Comparison of ENCODE assay signal across 7 cellular contexts in genomic region chr22:41524809-41525449, GRCh38. TPM values are rescaled to one million over a fixed set of nuclear protein-coding genes. Genes with fewer than 3 reads are reported as not detected.
DNase-seq lines count a peak whose midpoint lies in the region; ATAC-seq and TF ChIP-seq lines count a peak whose summit lies in the region.

No MANE protein-coding gene starts in this region.

- DNase-seq in T-cell (peak; percentile 26 to 83 (median 71)), right lobe of liver (no peak), NCI-H2227 (lab: John Stamatoyannopoulos, UW; ENCODE audit: unreplicated experiment) (no peak), HAP-1 (ENCODE audit: low spot score in 2 of 2) (no peak)
- DNase-seq in activated naive CD4-positive, alpha-beta T cell (lab: John Stamatoyannopoulos, UW), result peak in 3 of 4 experiments; percentile 19 to 62 (median 52)
- DNase-seq in stimulated activated naive CD4-positive, alpha-beta T cell (lab: John Stamatoyannopoulos, UW), result peak; percentile 41 to 75 (median 72)

- no peaks in the 10 kb centered on the region for H3K9me3 Mint-ChIP-seq in T-cell

- TF ChIP-seq POLR2A in right lobe of liver (IDR thresholded peaks at IDR 0.05), result no peak

- intact Hi-C loops in right lobe of liver (cut with DNase I), result no loop called here

- peak overlapping the region; percentile 66 to 83 (median 73) for H3K27ac ChIP-seq in right lobe of liver

- ATAC-seq in T-cell (replicated peaks in 1 of 4), result peak; percentile 83 to 92 (median 85)
- ATAC-seq in right lobe of liver, result peak; percentile 2 to 11 (median 5)
- ATAC-seq in HG03175 (IDR thresholded peaks at IDR 0.05; ENCODE audit: unreplicated experiment), result no peak

- H3K9me3 ChIP-seq in right lobe of liver (no peaks in the 10 kb centered on the region), HAP-1 (no peaks in the 10 kb centered on the region)

- CTCF ChIA-PET in T-cell (lab: Charles Lee), result interaction anchor here in 1 of 2 donors (0.7 to 3.5 kb wide), 3 partner anchors 19 to 122 kb away, joined by 3 to 42 read pairs (median 3); partner anchors contain the start of genes PHF5A and POLR3H

- peaks cover 0 to 46% (median 21%) of the 10 kb centered on the region in 4 donors for H3K4me1 ChIP-seq in right lobe of liver
- H3K4me1 ChIP-seq in HAP-1, result no peaks in the 10 kb centered on the region

- peaks cover 0 to 47% (median 15%) of the 10 kb centered on the region in 4 donors for H3K36me3 ChIP-seq in right lobe of liver
- H3K36me3 ChIP-seq in HAP-1 (replicated peaks), result peaks cover 74% of the 10 kb centered on the region

- H3K4me3 Mint-ChIP-seq in T-cell, result peak overlapping the region in 1 of 3 donors; percentile 39

- peaks cover 16 to 22% (median 16%) of the 10 kb centered on the region in 3 donors for H3K4me1 Mint-ChIP-seq in T-cell

- in situ Hi-C loops in HAP-1 (cut with MboI; ENCODE audit: low sequenced_read_pairs), result no loop called here

- TF ChIP-seq CTCF in right lobe of liver (IDR thresholded peaks at IDR 0.05), result no peak

- no CpG with 5 or more reads among the region's 17 CpGs for WGBS in right lobe of liver (ENCODE audit: insufficient coverage, low coverage, low lambda C conversion rate, missing lambda C conversion rate)

- peaks cover 19% of the 10 kb centered on the region for H3K36me3 Mint-ChIP-seq in T-cell

- peak overlapping the region; percentile 61 to 73 for H3K27ac Mint-ChIP-seq in T-cell

- H3K27me3 ChIP-seq in right lobe of liver, result no peaks in the 10 kb centered on the region
- H3K27me3 ChIP-seq in HAP-1 (ENCODE audit: low read depth), result no peaks in the 10 kb centered on the region

- no peaks in the 10 kb centered on the region for H3K27me3 Mint-ChIP-seq in T-cell

- H3K4me3 ChIP-seq in right lobe of liver (no peak overlapping the region), HAP-1 (no peak overlapping the region)

- POLR2A ChIA-PET in T-cell (lab: Charles Lee), result no interaction called here

RNA-seq across cellular contexts. Expression of gene POLR3H, which starts 19.3 kb away (rescaled TPM):
- total RNA-seq in T-cell, result 10 to 100 TPM; 20.6 to 57.7 (median 44.9) TPM
- total RNA-seq in right lobe of liver, result 10 to 100 TPM in 5 of 6 experiments, 1 to 10 TPM in 1; 9.5 to 23.0 (median 18.0) TPM

RNA-seq across cellular contexts. Expression of gene CSDC2, which starts 35.9 kb away (rescaled TPM):
- total RNA-seq in T-cell, result under 1 TPM in 3 of 5 donors, not detected in 2; 0.13 to 0.23 (median 0.16) TPM
- total RNA-seq in right lobe of liver, result 1 to 10 TPM in 1 of 6 experiments, under 1 TPM in 4, not detected in 1; 0.31 to 3.8 (median 0.37) TPM

RNA-seq across cellular contexts. Expression of gene ACO2, which starts 56.0 kb away (rescaled TPM):
- 10 to 100 TPM; 72.0 to 82.2 (median 77.0) TPM for total RNA-seq in T-cell
- 100 to 1,000 TPM in 2 of 6 experiments, 10 to 100 TPM in 4; 62.6 to 135 (median 66.8) TPM for total RNA-seq in right lobe of liver

RNA-seq across cellular contexts. Expression of gene PHF5A, which starts 56.4 kb away (rescaled TPM):
- total RNA-seq in T-cell, result 10 to 100 TPM; 29.0 to 45.9 (median 38.0) TPM
- total RNA-seq in right lobe of liver, result 10 to 100 TPM; 12.1 to 20.7 (median 14.5) TPM

Comparison
In these comparisons a context has a peak if more than half of its experiments do, and no peak if none do; other contexts are left out.
1. DNase-seq: peak in T-cell (34 of 34), activated naive CD4-positive, alpha-beta T cell (3 of 4) and stimulated activated naive CD4-positive, alpha-beta T cell (6 of 6); none in right lobe of liver (0 of 3), NCI-H2227 (single experiment) and HAP-1 (0 of 2).